Comparison of ENCODE assay signal across 1 cellular context in genomic region chr12:52414936-52415335, GRCh38.
TF ChIP-seq lines count a peak whose summit lies in the region.

No MANE protein-coding gene starts in this region.

TF ChIP-seq in GM23338, 12 proteins besides CTCF, POLR2A, EP300 and RAD21:
- no peak for TF ChIP-seq ZNF331 (CRISPR knock-in tag; IDR thresholded peaks at IDR 0.05; ENCODE audit: low read depth)
- TF ChIP-seq NANOG (IDR thresholded peaks at IDR 0.05; ENCODE audit: borderline replicate concordance), result no peak
- no peak for TF ChIP-seq REST (IDR thresholded peaks at IDR 0.05; ENCODE audit: unreplicated experiment)
- no peak for TF ChIP-seq ETS1 (IDR thresholded peaks at IDR 0.05)
- no peak for TF ChIP-seq CREB1 (CRISPR knock-in tag; IDR thresholded peaks at IDR 0.05; ENCODE audit: low read depth)
- no peak for TF ChIP-seq STAT1 (IDR thresholded peaks at IDR 0.05; ENCODE audit: unreplicated experiment)
- TF ChIP-seq ZNF462 (CRISPR knock-in tag; IDR thresholded peaks at IDR 0.05), result no peak
- no peak for TF ChIP-seq EZH2 (IDR thresholded peaks at IDR 0.05; ENCODE audit: low read depth, unreplicated experiment)
- TF ChIP-seq POLR2AphosphoS5 (IDR thresholded peaks at IDR 0.05; ENCODE audit: low read depth), result no peak
